ENCODE assay signal across 1 cellular context in genomic region chr22:33573479-33573878, GRCh38.
TF ChIP-seq lines count a peak whose summit lies in the region.

No MANE protein-coding gene starts in this region.

TF ChIP-seq in SK-N-SH, 30 proteins besides CTCF, POLR2A, EP300 and RAD21 (continued from another document):
- TF ChIP-seq, protein P1, sequence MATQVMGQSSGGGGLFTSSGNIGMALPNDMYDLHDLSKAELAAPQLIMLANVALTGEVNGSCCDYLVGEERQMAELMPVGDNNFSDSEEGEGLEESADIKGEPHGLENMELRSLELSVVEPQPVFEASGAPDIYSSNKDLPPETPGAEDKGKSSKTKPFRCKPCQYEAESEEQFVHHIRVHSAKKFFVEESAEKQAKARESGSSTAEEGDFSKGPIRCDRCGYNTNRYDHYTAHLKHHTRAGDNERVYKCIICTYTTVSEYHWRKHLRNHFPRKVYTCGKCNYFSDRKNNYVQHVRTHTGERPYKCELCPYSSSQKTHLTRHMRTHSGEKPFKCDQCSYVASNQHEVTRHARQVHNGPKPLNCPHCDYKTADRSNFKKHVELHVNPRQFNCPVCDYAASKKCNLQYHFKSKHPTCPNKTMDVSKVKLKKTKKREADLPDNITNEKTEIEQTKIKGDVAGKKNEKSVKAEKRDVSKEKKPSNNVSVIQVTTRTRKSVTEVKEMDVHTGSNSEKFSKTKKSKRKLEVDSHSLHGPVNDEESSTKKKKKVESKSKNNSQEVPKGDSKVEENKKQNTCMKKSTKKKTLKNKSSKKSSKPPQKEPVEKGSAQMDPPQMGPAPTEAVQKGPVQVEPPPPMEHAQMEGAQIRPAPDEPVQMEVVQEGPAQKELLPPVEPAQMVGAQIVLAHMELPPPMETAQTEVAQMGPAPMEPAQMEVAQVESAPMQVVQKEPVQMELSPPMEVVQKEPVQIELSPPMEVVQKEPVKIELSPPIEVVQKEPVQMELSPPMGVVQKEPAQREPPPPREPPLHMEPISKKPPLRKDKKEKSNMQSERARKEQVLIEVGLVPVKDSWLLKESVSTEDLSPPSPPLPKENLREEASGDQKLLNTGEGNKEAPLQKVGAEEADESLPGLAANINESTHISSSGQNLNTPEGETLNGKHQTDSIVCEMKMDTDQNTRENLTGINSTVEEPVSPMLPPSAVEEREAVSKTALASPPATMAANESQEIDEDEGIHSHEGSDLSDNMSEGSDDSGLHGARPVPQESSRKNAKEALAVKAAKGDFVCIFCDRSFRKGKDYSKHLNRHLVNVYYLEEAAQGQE (IDR thresholded peaks at IDR 0.05; ENCODE audit: low read depth, low read length), result no peak
- no peak for TF ChIP-seq YY1 (IDR thresholded peaks at IDR 0.05; ENCODE audit: low read depth)
- no peak for TF ChIP-seq POLR2AphosphoS5 (IDR thresholded peaks at IDR 0.05; ENCODE audit: low read depth, low read length)
